Comparison of ENCODE assay signal across 35 cellular contexts in the genomic region with DNA sequence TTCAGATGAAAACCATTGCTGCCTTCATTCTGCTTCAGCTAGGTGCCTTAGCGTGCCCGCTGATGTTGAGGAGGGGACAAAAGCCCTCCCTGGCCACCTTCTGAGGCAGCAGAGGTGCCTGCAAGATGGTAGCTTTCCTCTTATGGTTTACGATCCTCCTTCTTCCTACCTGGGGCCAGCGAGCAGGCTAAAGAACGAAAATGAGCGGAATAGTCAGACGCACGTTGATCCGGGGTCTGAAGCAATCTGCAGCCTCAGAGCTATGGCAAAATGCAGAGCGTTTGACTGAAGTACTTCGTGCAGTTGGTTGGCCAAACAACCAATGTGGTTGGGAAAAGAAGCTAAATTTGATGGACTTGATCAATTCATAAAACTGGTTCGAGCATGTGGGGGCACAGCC.
"Had no signal": no experiment of that assay in that cellular context is flagged by ENCODE, and none has a peak within 500 bp of the region (broad histone marks: within the 10 kb centered on the region; RNA-seq: fewer than 3 reads in every experiment).

No MANE protein-coding gene starts in this region.

- H3K36me3 ChIP-seq: adrenal gland, brain microvascular endothelial cell, breast epithelium, WERI-Rb-1 had no signal

- H3K27ac Mint-ChIP-seq: activated CD4-positive, alpha-beta memory T cell treated with anti-CD3 and anti-CD28 coated beads, Interleukin-2, amount 10 ng/mL, durations not matched to agents 7 days and 5 days; activated CD4-positive, alpha-beta T cell treated with anti-CD3 and anti-CD28 coated beads for 36 hours; activated CD4-positive, alpha-beta T cell treated with anti-CD3 and anti-CD28 coated beads, Interleukin-2, amount 10 ng/mL, durations not matched to agents 7 days and 5 days; activated CD8-positive, alpha-beta memory T cell treated with anti-CD3 and anti-CD28 coated beads, Interleukin-2, amount 10 ng/mL, durations not matched to agents 7 days and 5 days; activated CD8-positive, alpha-beta T cell treated with anti-CD3 and anti-CD28 coated beads, Interleukin-2, amount 10 ng/mL, durations not matched to agents 7 days and 5 days; activated naive CD4-positive, alpha-beta T cell treated with anti-CD3 and anti-CD28 coated beads for 36 hours; activated naive CD4-positive, alpha-beta T cell treated with anti-CD3 and anti-CD28 coated beads, Interleukin-2, amount 50 U/mL, for 72 hours; activated naive CD8-positive, alpha-beta T cell treated with anti-CD3 and anti-CD28 coated beads for 36 hours; activated T-cell treated with anti-CD3 and anti-CD28 coated beads, Interleukin-2, amount 50 U/mL, for 24 hours; activated T-helper 2 cell treated with anti-CD3 and anti-CD28 coated beads, Interferon-gamma antibody, Interleukin-2, Interleukin-4, amounts not matched to agents 10 μg/mL and 5 μg/mL and 100 μg/mL, durations not matched to agents 14 hours and 24 hours and 36 hours; T-helper 1 cell treated with Interleukin-12 subunit alpha and Interleukin-12 subunit beta and Interleukin-4 antibody, amounts not matched to agents 30 μg/mL and 1 μg/mL, for 36 hours; T-helper 2 cell treated with Interferon-gamma antibody and Interleukin-4, amounts not matched to agents 5 μg/mL and 100 μg/mL, for 36 hours; WTC11 had no signal

- H3K4me1 Mint-ChIP-seq: activated naive CD8-positive, alpha-beta T cell treated with anti-CD3 and anti-CD28 coated beads for 36 hours had no signal

- H3K4me3 ChIP-seq: adrenal gland, body of pancreas, breast epithelium had no signal

- H3K27me3 ChIP-seq: body of pancreas, brain microvascular endothelial cell, breast epithelium had no signal

- H3K9me3 ChIP-seq: adrenal gland, body of pancreas, breast epithelium had no signal

- H3K27ac ChIP-seq: adrenal gland, body of pancreas, brain microvascular endothelial cell, breast epithelium, WERI-Rb-1 had no signal

- DNase-seq: activated CD4-positive, alpha-beta memory T cell treated with anti-CD3 and anti-CD28 coated beads, Interleukin-2, amount 10 ng/mL, durations not matched to agents 7 days and 5 days; activated CD4-positive, alpha-beta T cell treated with anti-CD3 and anti-CD28 coated beads for 1 hour; activated CD4-positive, alpha-beta T cell treated with anti-CD3 and anti-CD28 coated beads for 36 hours; activated CD4-positive, alpha-beta T cell treated with anti-CD3 and anti-CD28 coated beads for 48 hours; activated CD4-positive, alpha-beta T cell treated with anti-CD3 and anti-CD28 coated beads, Interleukin-2, amount 10 ng/mL, durations not matched to agents 7 days and 5 days; activated CD4-positive, alpha-beta T cell treated with anti-CD3 and anti-CD28 coated beads, Interleukin-2, amount 50 U/mL, for 48 hours; activated CD4-positive, CD25-positive, alpha-beta regulatory T cell; activated CD8-positive, alpha-beta memory T cell treated with anti-CD3 and anti-CD28 coated beads, Interleukin-2, amount 10 ng/mL, durations not matched to agents 7 days and 5 days; activated CD8-positive, alpha-beta memory T cell treated with anti-CD3 and anti-CD28 coated beads, Interleukin-2, amount 50 U/mL, for 48 hours; activated CD8-positive, alpha-beta T cell treated with anti-CD3 and anti-CD28 coated beads, Interleukin-2, amount 10 ng/mL, durations not matched to agents 7 days and 5 days; activated effector memory CD4-positive, alpha-beta T cell treated with Interleukin-2 at 50 U/mL for 16 hours; activated gamma-delta T cell; activated naive CD4-positive, alpha-beta T cell treated with anti-CD3 and anti-CD28 coated beads for 36 hours; activated naive CD4-positive, alpha-beta T cell treated with anti-CD3 and anti-CD28 coated beads, Interleukin-2, amount 50 U/mL, for 16 hours; activated naive CD8-positive, alpha-beta T cell treated with anti-CD3 and anti-CD28 coated beads for 36 hours; activated T-cell treated with anti-CD3 and anti-CD28 coated beads, Interleukin-2, amount 50 U/mL, for 24 hours; activated T-cell treated with anti-CD3 and anti-CD28 coated beads, Interleukin-2, amount 50 U/mL, for 48 hours; adrenal gland; amniotic stem cell; aorta; body of pancreas; brain microvascular endothelial cell; central memory CD4-positive, alpha-beta T cell; T-helper 1 cell; T-helper 2 cell; T-helper 9 cell; WERI-Rb-1 had no signal

- H3K36me3 Mint-ChIP-seq: activated naive CD4-positive, alpha-beta T cell treated with anti-CD3 and anti-CD28 coated beads, Interleukin-2, amount 50 U/mL, for 72 hours; activated naive CD8-positive, alpha-beta T cell treated with anti-CD3 and anti-CD28 coated beads for 36 hours; WTC11 had no signal

- ATAC-seq: activated CD4-positive, alpha-beta T cell treated with anti-CD3 and anti-CD28 coated beads for 36 hours; activated CD4-positive, CD25-positive, alpha-beta regulatory T cell treated with anti-CD3 and anti-CD28 coated beads, Interleukin-2, amount 50 U/mL, for 24 hours; activated CD8-positive, alpha-beta memory T cell treated with anti-CD3 and anti-CD28 coated beads, Interleukin-2, amount 10 ng/mL, durations not matched to agents 7 days and 5 days; activated CD8-positive, alpha-beta T cell treated with anti-CD3 and anti-CD28 coated beads, Interleukin-2, amount 10 ng/mL, durations not matched to agents 7 days and 5 days; activated naive CD4-positive, alpha-beta T cell treated with anti-CD3 and anti-CD28 coated beads, Interleukin-2, amount 50 U/mL, for 72 hours; body of pancreas; WTC11 had no signal

- H3K9me3 Mint-ChIP-seq: activated CD4-positive, alpha-beta memory T cell treated with anti-CD3 and anti-CD28 coated beads, Interleukin-2, amount 10 ng/mL, durations not matched to agents 7 days and 5 days; activated CD4-positive, alpha-beta T cell treated with anti-CD3 and anti-CD28 coated beads, Interleukin-2, amount 10 ng/mL, durations not matched to agents 7 days and 5 days; activated naive CD4-positive, alpha-beta T cell treated with anti-CD3 and anti-CD28 coated beads for 36 hours; activated naive CD4-positive, alpha-beta T cell treated with anti-CD3 and anti-CD28 coated beads, Interleukin-2, amount 50 U/mL, for 72 hours; activated naive CD8-positive, alpha-beta T cell treated with anti-CD3 and anti-CD28 coated beads for 36 hours; activated T-cell treated with anti-CD3 and anti-CD28 coated beads, Interleukin-2, amount 50 U/mL, for 24 hours; activated T-helper 2 cell treated with anti-CD3 and anti-CD28 coated beads, Interferon-gamma antibody, Interleukin-2, Interleukin-4, amounts not matched to agents 10 μg/mL and 5 μg/mL and 100 μg/mL, durations not matched to agents 14 hours and 24 hours and 36 hours; T-helper 1 cell treated with Interleukin-12 subunit alpha and Interleukin-12 subunit beta and Interleukin-4 antibody, amounts not matched to agents 30 μg/mL and 1 μg/mL, for 36 hours; T-helper 2 cell treated with Interferon-gamma antibody and Interleukin-4, amounts not matched to agents 5 μg/mL and 100 μg/mL, for 36 hours; WTC11 had no signal

- H3K4me3 Mint-ChIP-seq: activated CD4-positive, alpha-beta memory T cell treated with anti-CD3 and anti-CD28 coated beads, Interleukin-2, amount 10 ng/mL, durations not matched to agents 7 days and 5 days; activated CD4-positive, alpha-beta T cell treated with anti-CD3 and anti-CD28 coated beads for 36 hours; activated CD4-positive, alpha-beta T cell treated with anti-CD3 and anti-CD28 coated beads, Interleukin-2, amount 10 ng/mL, durations not matched to agents 7 days and 5 days; activated CD8-positive, alpha-beta memory T cell treated with anti-CD3 and anti-CD28 coated beads, Interleukin-2, amount 10 ng/mL, durations not matched to agents 7 days and 5 days; activated CD8-positive, alpha-beta T cell treated with anti-CD3 and anti-CD28 coated beads, Interleukin-2, amount 10 ng/mL, durations not matched to agents 7 days and 5 days; activated naive CD4-positive, alpha-beta T cell treated with anti-CD3 and anti-CD28 coated beads for 36 hours; activated naive CD8-positive, alpha-beta T cell treated with anti-CD3 and anti-CD28 coated beads for 36 hours; activated T-cell treated with anti-CD3 and anti-CD28 coated beads, Interleukin-2, amount 50 U/mL, for 24 hours; T-helper 1 cell treated with Interleukin-12 subunit alpha and Interleukin-12 subunit beta and Interleukin-4 antibody, amounts not matched to agents 30 μg/mL and 1 μg/mL, for 36 hours; T-helper 2 cell treated with Interferon-gamma antibody and Interleukin-4, amounts not matched to agents 5 μg/mL and 100 μg/mL, for 36 hours; WTC11 had no signal

- FAIRE-seq: astrocyte had no signal

- H3K4me1 ChIP-seq: adrenal gland, body of pancreas, breast epithelium had no signal
